In the genomic region with DNA sequence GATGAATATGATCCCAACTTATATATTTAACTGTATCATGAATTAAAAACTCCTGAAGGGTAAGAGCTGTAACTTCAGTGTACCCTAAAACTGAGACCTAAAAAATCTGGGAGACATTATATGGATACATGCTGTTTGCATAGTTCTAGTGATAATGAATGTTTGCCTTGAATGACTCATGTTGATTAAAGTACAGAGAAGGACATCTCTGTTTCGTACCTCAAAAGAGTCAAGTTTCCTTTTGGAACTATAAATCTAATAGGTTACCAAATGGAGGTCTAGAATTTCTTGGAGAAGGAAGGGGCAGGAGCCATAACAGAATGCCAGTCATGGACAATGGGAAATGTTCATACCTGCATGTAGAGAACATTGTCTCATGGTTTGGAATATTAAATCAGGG, we compare ENCODE assay signal across 16 cellular contexts.
"Had no signal": no experiment of that assay in that cellular context is flagged by ENCODE, and none has a peak within 500 bp of the region (broad histone marks: within the 10 kb centered on the region; RNA-seq: fewer than 3 reads in every experiment).

No MANE protein-coding gene starts in this region.

- H3K27ac ChIP-seq: body of pancreas, stomach, thoracic aorta, uterus had no signal

- ATAC-seq: body of pancreas had no signal

- DNase-seq: activated B cell treated with CpG ODN at 0.5 μM for 24 hours; activated CD4-positive, alpha-beta T cell treated with anti-CD3 and anti-CD28 coated beads, Interleukin-2, amount 10 ng/mL, durations not matched to agents 7 days and 5 days; activated CD8-positive, alpha-beta memory T cell treated with anti-CD3 and anti-CD28 coated beads for 24 hours; activated T-cell treated with anti-CD3 and anti-CD28 coated beads for 4 hours; amniotic stem cell; body of pancreas; dermis blood vessel endothelial cell; glutamatergic neuron; immature natural killer cell; left cardiac atrium; mesenchymal stem cell; stimulated activated CD4-positive, alpha-beta T cell treated with anti-CD3 and anti-CD28 coated beads, Interleukin-15, amount 100 ng/mL, for 24 hours; stimulated activated CD4-positive, alpha-beta T cell treated with anti-CD3 and anti-CD28 coated beads, Interleukin-4, amount 100 ng/mL, for 24 hours; stomach; uterus had no signal

- H3K27me3 ChIP-seq: body of pancreas, stomach, uterus had no signal

- H3K4me1 ChIP-seq: stomach, uterus had no signal

- H3K4me3 ChIP-seq: body of pancreas, stomach, thoracic aorta, uterus had no signal

- H3K9me3 ChIP-seq: body of pancreas, stomach, thoracic aorta, uterus had no signal

- H3K36me3 ChIP-seq: stomach, thoracic aorta, uterus had no signal
